Comparison of ENCODE assay signal across 24 cellular contexts in the genomic region with DNA sequence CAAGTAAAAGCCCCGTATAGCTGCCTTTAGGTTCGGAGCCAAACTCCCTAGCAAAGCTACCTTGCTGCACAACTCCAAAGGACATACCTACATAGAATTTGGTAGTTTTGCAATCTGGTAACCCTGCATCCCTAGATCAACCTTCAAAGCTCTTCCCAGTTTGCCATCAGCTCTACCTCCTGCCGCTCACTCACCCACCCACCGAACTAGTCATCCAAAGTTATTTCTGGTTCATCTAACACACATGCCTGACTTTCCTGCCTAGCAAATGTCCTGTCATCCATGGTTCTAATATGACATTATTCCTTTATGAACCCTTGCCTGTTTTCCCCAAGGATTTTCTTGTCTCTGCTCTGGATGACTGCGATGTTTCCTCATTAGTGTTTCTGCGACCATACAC. TPM values are rescaled to one million over a fixed set of nuclear protein-coding genes. Genes with fewer than 3 reads are reported as not detected.
DNase-seq lines count a peak whose midpoint lies in the region; ATAC-seq and TF ChIP-seq lines count a peak whose summit lies in the region.
"Had no signal": no experiment of that assay in that cellular context is flagged by ENCODE, and none has a peak within 500 bp of the region (broad histone marks: within the 10 kb centered on the region; RNA-seq: fewer than 3 reads in every experiment).

No MANE protein-coding gene starts in this region.

- H3K27ac Mint-ChIP-seq in natural killer cell, result peak overlapping the region; percentile 67 to 85
- peak overlapping the region in 1 of 2 donors; percentile 13 for H3K27ac Mint-ChIP-seq in natural killer cell treated with Interleukin-12 subunit alpha and Interleukin-12 subunit beta and Interleukin-15 and Interleukin-18, amount 100 ng/mL, for 72 hours
- peak overlapping the region; percentile 6 for H3K27ac Mint-ChIP-seq in activated naive CD8-positive, alpha-beta T cell treated with anti-CD3 and anti-CD28 coated beads, Interleukin-2, amount 50 U/mL, for 24 hours
- H3K27ac Mint-ChIP-seq: T-helper 2 cell treated with Interferon-gamma antibody and Interleukin-4, amounts not matched to agents 5 μg/mL and 100 μg/mL, for 36 hours had no signal

- peaks cover 15% of the 10 kb centered on the region for H3K4me1 ChIP-seq in HAP-1
- H3K4me1 ChIP-seq: colonic mucosa had no signal

- no peaks in the 10 kb centered on the region for H3K27me3 Mint-ChIP-seq in natural killer cell (ENCODE audit: low read depth in 2 of 2)
- H3K27me3 Mint-ChIP-seq in natural killer cell treated with Interleukin-12 subunit alpha and Interleukin-12 subunit beta and Interleukin-15 and Interleukin-18, amount 100 ng/mL, for 72 hours, result no peaks in the 10 kb centered on the region
- H3K27me3 Mint-ChIP-seq in activated naive CD8-positive, alpha-beta T cell treated with anti-CD3 and anti-CD28 coated beads, Interleukin-2, amount 50 U/mL, for 24 hours, result no peaks in the 10 kb centered on the region
- H3K27me3 Mint-ChIP-seq: stimulated activated naive CD8-positive, alpha-beta T cell treated with anti-CD3 and anti-CD28 coated beads, Interleukin-15, amount 100 ng/mL, for 72 hours had no signal

- no peaks in the 10 kb centered on the region; the same call in 1 of the 2 replicates for H3K36me3 ChIP-seq in HAP-1 (replicated peaks)
- H3K36me3 ChIP-seq: colonic mucosa had no signal

- no peaks in the 10 kb centered on the region for H3K9me3 ChIP-seq in HAP-1
- H3K9me3 ChIP-seq: colonic mucosa, gastrocnemius medialis, tibial artery had no signal

- H3K4me1 Mint-ChIP-seq in natural killer cell, result peaks cover 72 to 75% of the 10 kb centered on the region in 2 donors
- H3K4me1 Mint-ChIP-seq in natural killer cell treated with Interleukin-12 subunit alpha and Interleukin-12 subunit beta and Interleukin-15 and Interleukin-18, amount 100 ng/mL, for 72 hours (ENCODE audit: low read depth in 2 of 2), result peaks cover 60 to 61% of the 10 kb centered on the region in 2 donors
- peaks cover 50% of the 10 kb centered on the region for H3K4me1 Mint-ChIP-seq in activated naive CD8-positive, alpha-beta T cell treated with anti-CD3 and anti-CD28 coated beads, Interleukin-2, amount 50 U/mL, for 24 hours

- intact Hi-C loops in natural killer cell (cut with micrococcal nuclease), result no loop called here

- no peak for TF ChIP-seq CTCF in natural killer cell (IDR thresholded peaks at IDR 0.05)

- H3K9me3 Mint-ChIP-seq in natural killer cell, result no peaks in the 10 kb centered on the region
- no peaks in the 10 kb centered on the region for H3K9me3 Mint-ChIP-seq in natural killer cell treated with Interleukin-12 subunit alpha and Interleukin-12 subunit beta and Interleukin-15 and Interleukin-18, amount 100 ng/mL, for 72 hours
- H3K9me3 Mint-ChIP-seq in activated naive CD8-positive, alpha-beta T cell treated with anti-CD3 and anti-CD28 coated beads, Interleukin-2, amount 50 U/mL, for 24 hours, result no peaks in the 10 kb centered on the region
- H3K9me3 Mint-ChIP-seq: stimulated activated naive CD8-positive, alpha-beta T cell treated with anti-CD3 and anti-CD28 coated beads, Interleukin-15, amount 100 ng/mL, for 72 hours; T-helper 2 cell treated with Interferon-gamma antibody and Interleukin-4, amounts not matched to agents 5 μg/mL and 100 μg/mL, for 36 hours had no signal

- H3K27me3 ChIP-seq in HAP-1 (ENCODE audit: low read depth), result no peaks in the 10 kb centered on the region
- H3K27me3 ChIP-seq: colonic mucosa, gastrocnemius medialis, tibial artery had no signal

- no peak for ATAC-seq in natural killer cell
- ATAC-seq in natural killer cell treated with Interleukin-12 subunit alpha and Interleukin-12 subunit beta and Interleukin-15 and Interleukin-18, amount 100 ng/mL, for 72 hours, result no peak
- no peak for ATAC-seq in activated naive CD8-positive, alpha-beta T cell treated with anti-CD3 and anti-CD28 coated beads, Interleukin-2, amount 50 U/mL, for 24 hours
- ATAC-seq: stimulated activated naive CD8-positive, alpha-beta T cell treated with anti-CD3 and anti-CD28 coated beads, Interleukin-15, amount 100 ng/mL, for 72 hours had no signal

- DNase-seq in natural killer cell, result no peak
- no peak for DNase-seq in natural killer cell treated with Interleukin-12 subunit alpha and Interleukin-12 subunit beta and Interleukin-15 and Interleukin-18, amount 100 ng/mL, for 72 hours (ENCODE audit: low spot score)
- no peak for DNase-seq in activated naive CD8-positive, alpha-beta T cell treated with anti-CD3 and anti-CD28 coated beads, Interleukin-2, amount 50 U/mL, for 24 hours
- peak; percentile 32 for DNase-seq in myocyte (ENCODE audit: low read depth)
- DNase-seq in hepatic stellate cell (ENCODE audit: low spot score), result no peak
- no peak for DNase-seq in SIG-M5 (lab: John Stamatoyannopoulos, UW)
- DNase-seq in HAP-1 (ENCODE audit: low spot score in 2 of 2), result no peak
- DNase-seq: activated CD4-positive, alpha-beta T cell treated with anti-CD3 and anti-CD28 coated beads, Interleukin-2, amount 50 U/mL, for 1 hour; activated CD8-positive, alpha-beta memory T cell treated with anti-CD3 and anti-CD28 coated beads, Interleukin-2, amount 50 U/mL, for 4 hours; colonic mucosa; DMS79; gastrocnemius medialis; GF-D8; GM23248; kidney; NCI-H1417; NCI-H2081; NCI-H345; OCI-M1; stimulated activated CD4-positive, alpha-beta T cell treated with anti-CD3 and anti-CD28 coated beads, Interleukin-4, amount 100 ng/mL, for 24 hours; stimulated activated naive CD8-positive, alpha-beta T cell treated with anti-CD3 and anti-CD28 coated beads, Interleukin-15, amount 100 ng/mL, for 72 hours; tibial artery had no signal

- H3K36me3 Mint-ChIP-seq in natural killer cell, result no peaks in the 10 kb centered on the region
- H3K36me3 Mint-ChIP-seq in natural killer cell treated with Interleukin-12 subunit alpha and Interleukin-12 subunit beta and Interleukin-15 and Interleukin-18, amount 100 ng/mL, for 72 hours, result no peaks in the 10 kb centered on the region
- H3K36me3 Mint-ChIP-seq in activated naive CD8-positive, alpha-beta T cell treated with anti-CD3 and anti-CD28 coated beads, Interleukin-2, amount 50 U/mL, for 24 hours (ENCODE audit: low read depth), result peaks cover 11% of the 10 kb centered on the region

- in situ Hi-C loops in HAP-1 (cut with MboI; ENCODE audit: low sequenced_read_pairs), result no loop called here

- no peak overlapping the region for H3K4me3 ChIP-seq in HAP-1
- H3K4me3 ChIP-seq: colonic mucosa, gastrocnemius medialis, GM23248, lung, tibial artery had no signal

- H3K4me3 Mint-ChIP-seq in natural killer cell, result no peak overlapping the region
- H3K4me3 Mint-ChIP-seq in natural killer cell treated with Interleukin-12 subunit alpha and Interleukin-12 subunit beta and Interleukin-15 and Interleukin-18, amount 100 ng/mL, for 72 hours, result no peak overlapping the region
- H3K4me3 Mint-ChIP-seq in activated naive CD8-positive, alpha-beta T cell treated with anti-CD3 and anti-CD28 coated beads, Interleukin-2, amount 50 U/mL, for 24 hours, result no peak overlapping the region
- H3K4me3 Mint-ChIP-seq: stimulated activated naive CD8-positive, alpha-beta T cell treated with anti-CD3 and anti-CD28 coated beads, Interleukin-15, amount 100 ng/mL, for 72 hours; T-helper 2 cell treated with Interferon-gamma antibody and Interleukin-4, amounts not matched to agents 5 μg/mL and 100 μg/mL, for 36 hours had no signal

RNA-seq across cellular contexts. Expression of gene SPAG4, which starts 21.6 kb away (rescaled TPM):
- 10 to 100 TPM; 11.2 to 16.2 (median 11.9) TPM for total RNA-seq in natural killer cell
- 1 to 10 TPM; 5.9 to 6.3 TPM for total RNA-seq in natural killer cell treated with Interleukin-12 subunit alpha and Interleukin-12 subunit beta and Interleukin-15 and Interleukin-18, amount 100 ng/mL, for 72 hours
- 1.2 and 5.5 TPM in 2 replicates for total RNA-seq in myocyte
- 13.4 TPM for polyA plus RNA-seq in myocyte (2012)

RNA-seq across cellular contexts. Expression of gene CPNE1, which starts 27.4 kb away (rescaled TPM):
- 100 to 1,000 TPM; 298 to 342 (median 334) TPM for total RNA-seq in natural killer cell
- 100 to 1,000 TPM; 266 to 324 TPM for total RNA-seq in natural killer cell treated with Interleukin-12 subunit alpha and Interleukin-12 subunit beta and Interleukin-15 and Interleukin-18, amount 100 ng/mL, for 72 hours
- total RNA-seq in myocyte, result 109 and 117 TPM in 2 replicates
- polyA plus RNA-seq in myocyte (2012), result 189 TPM

RNA-seq across cellular contexts. Expression of gene RBM12, which starts 27.4 kb away (rescaled TPM):
- total RNA-seq in natural killer cell (100 to 1,000 TPM in 1 of 3 donors, 10 to 100 TPM in 2; 80.9 to 112 (median 89.4) TPM), myocyte (32.7 and 33.3 TPM in 2 replicates)
- total RNA-seq in natural killer cell treated with Interleukin-12 subunit alpha and Interleukin-12 subunit beta and Interleukin-15 and Interleukin-18, amount 100 ng/mL, for 72 hours, result 100 to 1,000 TPM; 125 to 143 TPM
- 24.8 TPM for polyA plus RNA-seq in myocyte (2012)
